In genomic region chr2:111705711-111706323, GRCh38 we compare ENCODE assay signal across 8 cellular contexts.
DNase-seq lines count a peak whose midpoint lies in the region; ATAC-seq lines count a peak whose summit lies in the region.

No MANE protein-coding gene starts in this region.

- H3K4me1 Mint-ChIP-seq in CD4-positive, alpha-beta memory T cell: peaks cover 5 to 19% (median 14%) of the 10 kb centered on the region in 4 donors
- peaks cover 34% of the 10 kb centered on the region for H3K4me1 Mint-ChIP-seq in activated naive CD4-positive, alpha-beta T cell treated with anti-CD3 and anti-CD28 coated beads for 36 hours (ENCODE audit: low read depth)
- H3K4me1 Mint-ChIP-seq in stimulated activated naive CD8-positive, alpha-beta T cell treated with anti-CD3 and anti-CD28 coated beads, Interleukin-15, amount 100 ng/mL, for 72 hours: peaks cover 36% of the 10 kb centered on the region

- H3K36me3 Mint-ChIP-seq in CD4-positive, alpha-beta memory T cell: no peaks in the 10 kb centered on the region
- H3K36me3 Mint-ChIP-seq in activated naive CD4-positive, alpha-beta T cell treated with anti-CD3 and anti-CD28 coated beads for 36 hours (ENCODE audit: low read depth): no peaks in the 10 kb centered on the region

- CTCF ChIA-PET in CD4-positive, alpha-beta memory T cell (lab: Charles Lee; ENCODE audit: partially characterized antibody): no interaction called here
- CTCF ChIA-PET in activated naive CD4-positive, alpha-beta T cell treated with anti-CD3 and anti-CD28 coated beads for 36 hours (lab: Charles Lee): interaction anchor here (0.8 kb wide), 1 partner anchor 595 kb away, joined by 3 read pairs; no protein-coding TSS in a partner anchor

- peak; percentile 91 for ATAC-seq in GM19395 (IDR thresholded peaks at IDR 0.05; ENCODE audit: unreplicated experiment)
- ATAC-seq in HG03354 (IDR thresholded peaks at IDR 0.05; ENCODE audit: poor library complexity, severe bottlenecking, unreplicated experiment): peak; percentile 89
- peak; percentile 94 for ATAC-seq in stimulated activated naive CD8-positive, alpha-beta T cell treated with anti-CD3 and anti-CD28 coated beads, Interleukin-15, amount 100 ng/mL, for 72 hours

- POLR2A ChIA-PET in CD4-positive, alpha-beta memory T cell (lab: Charles Lee; ENCODE audit: partially characterized antibody): no interaction called here

- peak in 3 of 5 donors; percentile 3 to 26 (median 9) for DNase-seq in CD4-positive, alpha-beta memory T cell
- peak; percentile 70 for DNase-seq in NOMO-1 treated with dmso at 0.1 percent for 144 hours (lab: John Stamatoyannopoulos, UW; ENCODE audit: unreplicated experiment)
- DNase-seq in activated naive CD4-positive, alpha-beta T cell treated with anti-CD3 and anti-CD28 coated beads for 36 hours: peak; percentile 83
- DNase-seq in iris pigment epithelial cell (ENCODE audit: low read depth): peak; percentile 89
- DNase-seq in stimulated activated naive CD8-positive, alpha-beta T cell treated with anti-CD3 and anti-CD28 coated beads, Interleukin-15, amount 100 ng/mL, for 72 hours: peak; percentile 55 to 70
- no peak for DNase-seq in NCI-H524 (lab: John Stamatoyannopoulos, UW)

- H3K27ac ChIP-seq in CD4-positive, alpha-beta memory T cell (ENCODE audit: low read depth, low read length): no peak overlapping the region

- H3K4me1 ChIP-seq in CD4-positive, alpha-beta memory T cell (ENCODE audit: insufficient read depth, low read length): peaks cover 17% of the 10 kb centered on the region

- H3K4me3 Mint-ChIP-seq in CD4-positive, alpha-beta memory T cell: no peak overlapping the region
- no peak overlapping the region for H3K4me3 Mint-ChIP-seq in activated naive CD4-positive, alpha-beta T cell treated with anti-CD3 and anti-CD28 coated beads for 36 hours
- H3K4me3 Mint-ChIP-seq in stimulated activated naive CD8-positive, alpha-beta T cell treated with anti-CD3 and anti-CD28 coated beads, Interleukin-15, amount 100 ng/mL, for 72 hours: peak overlapping the region; percentile 33 to 36

- no peaks in the 10 kb centered on the region for H3K9me3 Mint-ChIP-seq in CD4-positive, alpha-beta memory T cell
- H3K9me3 Mint-ChIP-seq in activated naive CD4-positive, alpha-beta T cell treated with anti-CD3 and anti-CD28 coated beads for 36 hours: no peaks in the 10 kb centered on the region
- no peaks in the 10 kb centered on the region for H3K9me3 Mint-ChIP-seq in stimulated activated naive CD8-positive, alpha-beta T cell treated with anti-CD3 and anti-CD28 coated beads, Interleukin-15, amount 100 ng/mL, for 72 hours

- H3K27me3 ChIP-seq in CD4-positive, alpha-beta memory T cell (ENCODE audit: insufficient read depth, low read length): no peaks in the 10 kb centered on the region

- peak overlapping the region in 4 of 7 donors; percentile 0 to 69 (median 30) for H3K27ac Mint-ChIP-seq in CD4-positive, alpha-beta memory T cell
- H3K27ac Mint-ChIP-seq in activated naive CD4-positive, alpha-beta T cell treated with anti-CD3 and anti-CD28 coated beads for 36 hours: peak overlapping the region; percentile 58
- H3K27ac Mint-ChIP-seq in stimulated activated naive CD8-positive, alpha-beta T cell treated with anti-CD3 and anti-CD28 coated beads, Interleukin-15, amount 100 ng/mL, for 72 hours: peak overlapping the region; percentile 23 to 83

- intact Hi-C loops in CD4-positive, alpha-beta memory T cell (cut with micrococcal nuclease): no loop called here
- intact Hi-C loops in activated naive CD4-positive, alpha-beta T cell treated with anti-CD3 and anti-CD28 coated beads for 36 hours (cut with micrococcal nuclease): loop anchor here (2.0 to 5.0 kb wide), 2 partner anchors 224 to 589 kb away; no protein-coding TSS in a partner anchor

- no peaks in the 10 kb centered on the region for H3K9me3 ChIP-seq in CD4-positive, alpha-beta memory T cell (ENCODE audit: control insufficient read depth in 1 of 2, low read length in 2 of 2)

- H3K4me3 ChIP-seq in CD4-positive, alpha-beta memory T cell (ENCODE audit: low read length in 2 of 2): no peak overlapping the region

- H3K36me3 ChIP-seq in CD4-positive, alpha-beta memory T cell (ENCODE audit: insufficient read depth, low read length): no peaks in the 10 kb centered on the region

- no peaks in the 10 kb centered on the region for H3K27me3 Mint-ChIP-seq in CD4-positive, alpha-beta memory T cell
- peaks cover 20% of the 10 kb centered on the region for H3K27me3 Mint-ChIP-seq in activated naive CD4-positive, alpha-beta T cell treated with anti-CD3 and anti-CD28 coated beads for 36 hours (ENCODE audit: low read depth)
- H3K27me3 Mint-ChIP-seq in stimulated activated naive CD8-positive, alpha-beta T cell treated with anti-CD3 and anti-CD28 coated beads, Interleukin-15, amount 100 ng/mL, for 72 hours: peaks cover 50% of the 10 kb centered on the region

Comparison
In these comparisons a context has a peak if more than half of its experiments do, and no peak if none do; other contexts are left out.
1. DNase-seq: peak in CD4-positive, alpha-beta memory T cell (3 of 5), NOMO-1 treated with dmso at 0.1 percent for 144 hours (single experiment), activated naive CD4-positive, alpha-beta T cell treated with anti-CD3 and anti-CD28 coated beads for 36 hours (single experiment), iris pigment epithelial cell (single experiment) and stimulated activated naive CD8-positive, alpha-beta T cell treated with anti-CD3 and anti-CD28 coated beads, Interleukin-15, amount 100 ng/mL, for 72 hours (2 of 2); none in NCI-H524 (0 of 2).
2. H3K4me3 Mint-ChIP-seq: peak in stimulated activated naive CD8-positive, alpha-beta T cell treated with anti-CD3 and anti-CD28 coated beads, Interleukin-15, amount 100 ng/mL, for 72 hours (2 of 2); none in CD4-positive, alpha-beta memory T cell (0 of 8) and activated naive CD4-positive, alpha-beta T cell treated with anti-CD3 and anti-CD28 coated beads for 36 hours (single experiment).
3. Peak in every context shown above with its lines, with median percentiles within 50 percentile points of each other: H3K27ac Mint-ChIP-seq and ATAC-seq.